In the genomic region with DNA sequence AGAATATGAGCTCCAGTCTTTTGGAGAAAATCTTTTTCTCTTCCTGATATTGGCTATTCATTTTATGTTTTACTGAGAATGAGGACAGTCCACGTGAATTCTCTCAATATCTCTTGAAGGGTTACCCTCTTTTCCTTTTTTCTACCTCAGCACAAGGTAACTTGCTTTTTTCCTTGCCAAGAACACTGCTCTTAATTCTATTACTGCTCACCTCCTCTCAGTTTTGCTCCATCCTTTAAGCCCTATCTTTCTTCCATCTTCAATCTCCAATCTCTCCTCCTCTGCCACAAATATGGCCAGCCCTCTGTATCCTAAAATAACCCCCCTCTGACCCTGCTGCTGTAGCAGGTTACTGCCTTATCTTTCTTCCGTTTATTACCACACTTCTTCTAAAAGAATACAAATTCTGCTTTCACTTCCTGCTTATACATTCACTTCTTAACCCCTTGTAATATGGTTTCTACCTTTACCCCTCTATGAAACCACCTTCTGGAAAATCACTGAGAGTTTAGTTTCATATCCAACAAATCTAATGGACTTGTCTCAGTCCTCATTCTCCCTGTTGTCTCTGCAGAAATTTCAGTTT, we compare ENCODE assay signal across 9 cellular contexts.
A peak's percentile ranks its signal among the peaks of the same experiment; 100 is the strongest.
DNase-seq lines count a peak whose midpoint lies in the region; ATAC-seq and TF ChIP-seq lines count a peak whose summit lies in the region.
"Had no signal": no experiment of that assay in that cellular context is flagged by ENCODE, and none has a peak within 500 bp of the region (broad histone marks: within the 10 kb centered on the region; RNA-seq: fewer than 3 reads in every experiment).

No MANE protein-coding gene starts in this region.

- H3K27ac Mint-ChIP-seq in activated CD8-positive, alpha-beta T cell treated with anti-CD3 and anti-CD28 coated beads, Interleukin-2, amount 10 ng/mL, durations not matched to agents 7 days and 5 days: no peak overlapping the region

- H3K79me2 ChIP-seq in DND-41 (ENCODE audit: insufficient read depth, low read length): no peaks in the 10 kb centered on the region

- CTCF ChIA-PET in activated CD8-positive, alpha-beta T cell treated with anti-CD3 and anti-CD28 coated beads, Interleukin-2, amount 10 ng/mL, durations not matched to agents 7 days and 5 days (lab: Charles Lee): interaction anchor here (0.7 to 1.5 kb wide), 2 partner anchors 287 kb away, joined by 3 to 4 read pairs; no protein-coding TSS in a partner anchor

- H3K9me3 Mint-ChIP-seq in activated CD8-positive, alpha-beta T cell treated with anti-CD3 and anti-CD28 coated beads, Interleukin-2, amount 10 ng/mL, durations not matched to agents 7 days and 5 days (ENCODE audit: insufficient read depth): no peaks in the 10 kb centered on the region

- no peak overlapping the region for H3K4me2 ChIP-seq in DND-41 (ENCODE audit: insufficient read depth, low read length)

- TF ChIP-seq CTCF in DND-41 (IDR thresholded peaks at IDR 0.05; ENCODE audit: borderline replicate concordance, extremely low read depth, low read length, poor library complexity, severe bottlenecking) (no peak), GM13976 (IDR thresholded peaks at IDR 0.05; ENCODE audit: borderline replicate concordance, control extremely low read depth, extremely low read depth, insufficient read depth, missing control alignments) (no peak)

- no peaks in the 10 kb centered on the region for H3K36me3 ChIP-seq in DND-41 (ENCODE audit: insufficient read depth, low read length)

- peaks cover 3% of the 10 kb centered on the region for H3K27me3 ChIP-seq in DND-41 (ENCODE audit: insufficient read depth, low read length, poor library complexity)

- in situ Hi-C loops in GM13976 (cut with MboI; ENCODE audit: low sequenced_read_pairs, unreplicated experiment): no loop called here

- H3K4me1 ChIP-seq in DND-41 (ENCODE audit: insufficient read depth, low read length): no peaks in the 10 kb centered on the region

- H3K27ac ChIP-seq in DND-41 (ENCODE audit: low read length): no peak overlapping the region

- no peaks in the 10 kb centered on the region for H4K20me1 ChIP-seq in DND-41 (ENCODE audit: insufficient read depth, low read length)

- H3K4me1 Mint-ChIP-seq in activated CD8-positive, alpha-beta T cell treated with anti-CD3 and anti-CD28 coated beads, Interleukin-2, amount 10 ng/mL, durations not matched to agents 7 days and 5 days (ENCODE audit: low read depth): peaks cover 41% of the 10 kb centered on the region

- no peaks in the 10 kb centered on the region for H3K27me3 Mint-ChIP-seq in activated CD8-positive, alpha-beta T cell treated with anti-CD3 and anti-CD28 coated beads, Interleukin-2, amount 10 ng/mL, durations not matched to agents 7 days and 5 days (ENCODE audit: low read depth)

- no peak for DNase-seq in DND-41
- no peak for DNase-seq in activated CD8-positive, alpha-beta T cell treated with anti-CD3 and anti-CD28 coated beads, Interleukin-2, amount 10 ng/mL, durations not matched to agents 7 days and 5 days
- DNase-seq in T-helper 9 cell: no peak
- no peak for DNase-seq in stimulated activated CD4-positive, alpha-beta T cell treated with anti-CD3 and anti-CD28 coated beads, Interleukin-1b, Interleukin-23, amount 100 ng/mL, for 48 hours
- no peak for DNase-seq in GM13976 (ENCODE audit: low spot score)
- no peak for DNase-seq in effector CD4-positive, alpha-beta T cell
- DNase-seq: NCI-H1092 treated with DMSO at 0.1 percent for 48 hours had no signal

- ATAC-seq in DND-41 (ENCODE audit: insufficient read depth, low read depth) (peak; percentile 57; the same call in 2 of the 3 replicates), GM21390 (IDR thresholded peaks at IDR 0.05; ENCODE audit: unreplicated experiment) (peak; percentile 44), HG03521 (IDR thresholded peaks at IDR 0.05; ENCODE audit: unreplicated experiment) (peak; percentile 47)
- peak; percentile 57 for ATAC-seq in activated CD8-positive, alpha-beta T cell treated with anti-CD3 and anti-CD28 coated beads, Interleukin-2, amount 10 ng/mL, durations not matched to agents 7 days and 5 days

- POLR2A ChIA-PET in activated CD8-positive, alpha-beta T cell treated with anti-CD3 and anti-CD28 coated beads, Interleukin-2, amount 10 ng/mL, durations not matched to agents 7 days and 5 days (lab: Charles Lee): interaction anchor here (1.3 to 3.9 kb wide), 3 partner anchors 86 to 176 kb away, joined by 3 to 25 read pairs (median 9); partner anchors contain the start of gene NFKBIZ

- no peak overlapping the region for H2AFZ ChIP-seq in DND-41 (ENCODE audit: low read depth, low read length)

- H3K4me3 Mint-ChIP-seq in activated CD8-positive, alpha-beta T cell treated with anti-CD3 and anti-CD28 coated beads, Interleukin-2, amount 10 ng/mL, durations not matched to agents 7 days and 5 days: no peak overlapping the region

- no peak overlapping the region for H3K4me3 ChIP-seq in DND-41 (ENCODE audit: low read depth in 1 of 2, low read length in 2 of 2)

- no peak overlapping the region for H3K9ac ChIP-seq in DND-41 (ENCODE audit: low read depth, low read length)

- H3K9me3 ChIP-seq in DND-41 (ENCODE audit: insufficient read depth, low read length, severe bottlenecking): no peaks in the 10 kb centered on the region

- H3K36me3 Mint-ChIP-seq in activated CD8-positive, alpha-beta T cell treated with anti-CD3 and anti-CD28 coated beads, Interleukin-2, amount 10 ng/mL, durations not matched to agents 7 days and 5 days (ENCODE audit: low read depth): peaks cover 10% of the 10 kb centered on the region
